In genomic region chr11:7861292-7861691, GRCh38 we compare ENCODE assay signal across 19 cellular contexts. TPM values are rescaled to one million over a fixed set of nuclear protein-coding genes. Genes with fewer than 3 reads are reported as not detected.
"Had no signal": no experiment of that assay in that cellular context is flagged by ENCODE, and none has a peak within 500 bp of the region (broad histone marks: within the 10 kb centered on the region; RNA-seq: fewer than 3 reads in every experiment).

No MANE protein-coding gene starts in this region.

RNA-seq across cellular contexts. Expression of gene OR5P3, which starts 30.7 kb away (rescaled TPM):
- total RNA-seq: endothelial cell of umbilical vein; epithelial cell of proximal tubule; esophagus muscularis mucosa; fibroblast of lung; gastroesophageal sphincter; heart left ventricle; kidney epithelial cell; left cardiac atrium; lung microvascular endothelial cell; mucosa of gallbladder; naive thymus-derived CD4-positive, alpha-beta T cell; osteocyte; right atrium auricular region; sciatic nerve; transverse colon had no signal
- polyA plus RNA-seq: endothelial cell of umbilical vein; fibroblast of lung; foreskin keratinocyte; heart left ventricle; hepatocyte; naive thymus-derived CD4-positive, alpha-beta T cell; smooth muscle cell; thymus had no signal
